9 cellular contexts compared by ENCODE assay signal in the genomic region with DNA sequence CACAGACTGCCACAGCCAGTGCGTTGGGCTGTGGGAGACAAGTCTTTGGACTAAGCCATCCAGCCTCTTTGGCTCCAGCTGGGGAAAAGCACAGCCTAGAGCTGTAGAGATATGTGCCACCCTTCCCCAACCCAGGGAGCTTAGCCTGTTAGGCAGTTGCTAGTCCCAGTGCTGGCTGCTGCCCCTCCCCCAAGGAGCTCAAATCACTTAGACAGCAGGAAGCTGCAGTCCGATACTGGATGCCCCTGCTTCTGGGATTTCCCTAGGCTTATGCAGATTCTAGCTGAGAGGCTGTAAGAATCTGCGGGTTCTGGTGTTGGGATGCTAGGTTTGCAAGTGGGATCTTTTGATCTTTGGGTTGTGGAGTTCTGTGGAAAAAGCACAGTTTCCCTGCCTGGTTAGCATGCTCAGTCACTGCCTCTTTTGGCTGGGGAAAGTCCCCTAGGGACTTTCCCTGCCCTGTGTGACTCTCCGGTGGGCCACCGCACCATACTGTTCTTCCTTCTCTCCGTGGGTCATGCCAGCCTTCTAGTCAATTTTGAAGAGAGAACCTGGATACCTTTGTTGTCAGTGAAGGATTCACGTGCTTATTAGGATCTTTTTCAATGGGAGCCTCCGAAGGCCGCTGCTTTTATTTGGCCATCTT.
"Had no signal": no experiment of that assay in that cellular context is flagged by ENCODE, and none has a peak within 500 bp of the region (broad histone marks: within the 10 kb centered on the region; RNA-seq: fewer than 3 reads in every experiment).

No MANE protein-coding gene starts in this region.

- DNase-seq: activated CD4-positive, alpha-beta memory T cell treated with anti-CD3 and anti-CD28 coated beads, Interleukin-2, amount 10 ng/mL, durations not matched to agents 7 days and 5 days; activated naive CD4-positive, alpha-beta T cell treated with anti-CD3 and anti-CD28 coated beads, Interleukin-2, amount 10 ng/mL, durations not matched to agents 7 days and 5 days; activated T-cell treated with anti-CD3 and anti-CD28 coated beads, Interleukin-2, amount 50 U/mL, for 24 hours; dermis blood vessel endothelial cell; stimulated activated CD4-positive, alpha-beta T cell treated with anti-CD3 and anti-CD28 coated beads, Interleukin-1b, Interleukin-23, amount 100 ng/mL, for 48 hours; stimulated activated naive CD8-positive, alpha-beta T cell treated with anti-CD3 and anti-CD28 coated beads, Interleukin-15, amount 100 ng/mL, for 72 hours; T-cell; upper lobe of left lung had no signal

- H3K36me3 Mint-ChIP-seq: activated naive CD4-positive, alpha-beta T cell treated with anti-CD3 and anti-CD28 coated beads, Interleukin-2, amount 10 ng/mL, durations not matched to agents 7 days and 5 days; T-cell had no signal

- H3K27me3 ChIP-seq: upper lobe of left lung had no signal

- H3K4me3 Mint-ChIP-seq: activated CD4-positive, alpha-beta memory T cell treated with anti-CD3 and anti-CD28 coated beads, Interleukin-2, amount 10 ng/mL, durations not matched to agents 7 days and 5 days; activated naive CD4-positive, alpha-beta T cell treated with anti-CD3 and anti-CD28 coated beads, Interleukin-2, amount 10 ng/mL, durations not matched to agents 7 days and 5 days; activated T-cell treated with anti-CD3 and anti-CD28 coated beads, Interleukin-2, amount 50 U/mL, for 24 hours; stimulated activated naive CD8-positive, alpha-beta T cell treated with anti-CD3 and anti-CD28 coated beads, Interleukin-15, amount 100 ng/mL, for 72 hours; T-cell had no signal

- H3K27me3 Mint-ChIP-seq: activated CD4-positive, alpha-beta memory T cell treated with anti-CD3 and anti-CD28 coated beads, Interleukin-2, amount 10 ng/mL, durations not matched to agents 7 days and 5 days; activated naive CD4-positive, alpha-beta T cell treated with anti-CD3 and anti-CD28 coated beads, Interleukin-2, amount 10 ng/mL, durations not matched to agents 7 days and 5 days; activated T-cell treated with anti-CD3 and anti-CD28 coated beads, Interleukin-2, amount 50 U/mL, for 24 hours; stimulated activated naive CD8-positive, alpha-beta T cell treated with anti-CD3 and anti-CD28 coated beads, Interleukin-15, amount 100 ng/mL, for 72 hours; T-cell had no signal

- H3K36me3 ChIP-seq: upper lobe of left lung had no signal

- H3K27ac Mint-ChIP-seq: activated CD4-positive, alpha-beta memory T cell treated with anti-CD3 and anti-CD28 coated beads, Interleukin-2, amount 10 ng/mL, durations not matched to agents 7 days and 5 days; activated naive CD4-positive, alpha-beta T cell treated with anti-CD3 and anti-CD28 coated beads, Interleukin-2, amount 10 ng/mL, durations not matched to agents 7 days and 5 days; activated T-cell treated with anti-CD3 and anti-CD28 coated beads, Interleukin-2, amount 50 U/mL, for 24 hours; stimulated activated naive CD8-positive, alpha-beta T cell treated with anti-CD3 and anti-CD28 coated beads, Interleukin-15, amount 100 ng/mL, for 72 hours; T-cell had no signal

- H3K4me3 ChIP-seq: upper lobe of left lung had no signal

- ATAC-seq: left lobe of liver; stimulated activated naive CD8-positive, alpha-beta T cell treated with anti-CD3 and anti-CD28 coated beads, Interleukin-15, amount 100 ng/mL, for 72 hours; T-cell had no signal

- H3K4me1 Mint-ChIP-seq: activated CD4-positive, alpha-beta memory T cell treated with anti-CD3 and anti-CD28 coated beads, Interleukin-2, amount 10 ng/mL, durations not matched to agents 7 days and 5 days; activated naive CD4-positive, alpha-beta T cell treated with anti-CD3 and anti-CD28 coated beads, Interleukin-2, amount 10 ng/mL, durations not matched to agents 7 days and 5 days; stimulated activated naive CD8-positive, alpha-beta T cell treated with anti-CD3 and anti-CD28 coated beads, Interleukin-15, amount 100 ng/mL, for 72 hours; T-cell had no signal

- H3K4me1 ChIP-seq: upper lobe of left lung had no signal
